In genomic region chr19:31352782-31353651, GRCh38 we compare ENCODE assay signal across 15 cellular contexts. TPM values are rescaled to one million over a fixed set of nuclear protein-coding genes. Genes with fewer than 3 reads are reported as not detected.
A peak's percentile ranks its signal among the peaks of the same experiment; 100 is the strongest.
DNase-seq lines count a peak whose midpoint lies in the region; ATAC-seq and TF ChIP-seq lines count a peak whose summit lies in the region.
"Had no signal": no experiment of that assay in that cellular context is flagged by ENCODE, and none has a peak within 500 bp of the region (broad histone marks: within the 10 kb centered on the region; RNA-seq: fewer than 3 reads in every experiment).

No MANE protein-coding gene starts in this region.

- intact Hi-C loops in natural killer cell (cut with micrococcal nuclease): no loop called here

- H3K9me2 ChIP-seq in GM23338 (ENCODE audit: insufficient read depth): peaks cover 5% of the 10 kb centered on the region; the same call in 1 of the 2 replicates

- H3K4me3 Mint-ChIP-seq in GM23338: peak overlapping the region; percentile 93
- peak overlapping the region; percentile 71 for H3K4me3 Mint-ChIP-seq in endodermal cell
- peak overlapping the region; percentile 60 for H3K4me3 Mint-ChIP-seq in natural killer cell
- H3K4me3 Mint-ChIP-seq: stimulated activated memory B cell treated with anti-CD40 and anti-IgM and Interleukin-4, amounts not matched to agents 10 μg/mL and 1 μg/mL and 100 μg/mL, for 72 hours had no signal

- TF ChIP-seq EP300 in tibial nerve (IDR thresholded peaks at IDR 0.05): no peak

- H3K27me3 Mint-ChIP-seq in GM23338 (ENCODE audit: insufficient read depth, low read depth, poor library complexity) (peaks cover 73% of the 10 kb centered on the region), endodermal cell (ENCODE audit: insufficient read depth) (peaks cover 82% of the 10 kb centered on the region), natural killer cell (ENCODE audit: low read depth in 2 of 2) (peaks cover 66 to 67% of the 10 kb centered on the region in 2 donors)

- H4K20me1 ChIP-seq in BLaER1 (peaks cover 72% of the 10 kb centered on the region), GM23338 (replicated peaks; ENCODE audit: insufficient read depth) (peaks cover 5% of the 10 kb centered on the region)

- no peak for TF ChIP-seq POLR2A in tibial nerve (IDR thresholded peaks at IDR 0.05)

- H3K27ac Mint-ChIP-seq in GM23338 (no peak overlapping the region), endodermal cell (no peak overlapping the region), natural killer cell (no peak overlapping the region)
- H3K27ac Mint-ChIP-seq: stimulated activated memory B cell treated with anti-CD40 and anti-IgM and Interleukin-4, amounts not matched to agents 10 μg/mL and 1 μg/mL and 100 μg/mL, for 72 hours had no signal

- H3F3A ChIP-seq in GM23338 (replicated peaks; ENCODE audit: low read depth): peaks cover 10% of the 10 kb centered on the region

- H3K9me3 ChIP-seq in BLaER1 (peaks cover 7% of the 10 kb centered on the region; the same call in 1 of the 2 replicates), endodermal cell (ENCODE audit: control insufficient read depth, low read length) (no peaks in the 10 kb centered on the region), tibial nerve (no peaks in the 10 kb centered on the region)
- H3K9me3 ChIP-seq: vagina had no signal

- H2AFZ ChIP-seq in GM23338: no peak overlapping the region

- H3K4me1 ChIP-seq in BLaER1 (peaks cover 29% of the 10 kb centered on the region), GM23338 (ENCODE audit: insufficient read depth) (peaks cover 49% of the 10 kb centered on the region), endodermal cell (ENCODE audit: control insufficient read depth, insufficient read depth, low read length) (peaks cover 8% of the 10 kb centered on the region), tibial nerve (peaks cover 0 to 63% (median 6%) of the 10 kb centered on the region in 4 donors)

- H3K27me3 ChIP-seq in BLaER1: peaks cover 86% of the 10 kb centered on the region
- H3K27me3 ChIP-seq in GM23338 (ENCODE audit: insufficient read depth): peaks cover 77% of the 10 kb centered on the region
- H3K27me3 ChIP-seq in endodermal cell (ENCODE audit: control insufficient read depth, insufficient read depth, low read length, poor library complexity, severe bottlenecking): peaks cover 84% of the 10 kb centered on the region
- H3K27me3 ChIP-seq in tibial nerve: peaks cover 0 to 65% of the 10 kb centered on the region in 2 donors
- H3K27me3 ChIP-seq: vagina had no signal

- H3K27ac ChIP-seq in BLaER1 (no peak overlapping the region), GM23338 (ENCODE audit: low read depth) (no peak overlapping the region), endodermal cell (ENCODE audit: low read depth, low read length) (no peak overlapping the region), tibial nerve (peak overlapping the region in 2 of 4 donors; percentile 2 to 93)
- H3K27ac ChIP-seq: KMS-11, vagina had no signal

- peaks cover 5% of the 10 kb centered on the region for H3K79me2 ChIP-seq in GM23338 (replicated peaks; ENCODE audit: insufficient read depth)

- H3K36me3 ChIP-seq in BLaER1 (no peaks in the 10 kb centered on the region), GM23338 (ENCODE audit: insufficient read depth) (no peaks in the 10 kb centered on the region), endodermal cell (ENCODE audit: control insufficient read depth, insufficient read depth, low read length) (no peaks in the 10 kb centered on the region), tibial nerve (no peaks in the 10 kb centered on the region)
- H3K36me3 ChIP-seq: vagina had no signal

- H3K9ac ChIP-seq in BLaER1 (no peak overlapping the region), endodermal cell (ENCODE audit: extremely low read depth, low read length, poor library complexity, severe bottlenecking) (no peak overlapping the region)
- H3K9ac ChIP-seq: KMS-11 had no signal

- no peak overlapping the region for H3K4me3 ChIP-seq in BLaER1
- peak overlapping the region; percentile 83 for H3K4me3 ChIP-seq in GM23338
- peak overlapping the region; percentile 51 for H3K4me3 ChIP-seq in endodermal cell (ENCODE audit: low read length)
- no peak overlapping the region for H3K4me3 ChIP-seq in tibial nerve
- H3K4me3 ChIP-seq: vagina had no signal

- TF ChIP-seq CTCF in GM23338 (conservative IDR thresholded peaks at IDR 0.05; ENCODE audit: low read depth in 2 of 2) (no peak), endodermal cell (conservative IDR thresholded peaks at IDR 0.05) (no peak), natural killer cell (IDR thresholded peaks at IDR 0.05) (no peak), tibial nerve (IDR thresholded peaks at IDR 0.05) (no peak)

- DNase-seq in GM23338 (ENCODE audit: low spot score) (peak; percentile 59), endodermal cell (peak; percentile 64), natural killer cell (no peak), kidney tubule cell (ENCODE audit: low spot score) (no peak), tibial nerve (ENCODE audit: low spot score in 2 of 2) (no peak), NCI-H2081 treated with DMSO at 0.1 percent for 48 hours (lab: John Stamatoyannopoulos, UW) (no peak)
- DNase-seq: AML-193; NCI-H1694 treated with DMSO at 0.1 percent for 48 hours; stimulated activated CD4-positive, alpha-beta T cell treated with anti-CD3 and anti-CD28 coated beads, Interleukin-4, amount 100 ng/mL, for 24 hours had no signal

- WGBS in endodermal cell (ENCODE audit: insufficient coverage in 1 of 2, insufficient read length in 1 of 2), 2 experiments: 5% methylated on average over 28 to 43 of the region's 43 CpGs
- WGBS in tibial nerve, 2 donors: 45 to 51% methylated on average over 41 to 43 of the region's 43 CpGs

- H3K9me3 Mint-ChIP-seq in GM23338 (peaks cover 5% of the 10 kb centered on the region; the same call in 2 of the 3 replicates), endodermal cell (no peaks in the 10 kb centered on the region), natural killer cell (no peaks in the 10 kb centered on the region)

- H3K4me1 Mint-ChIP-seq in GM23338 (peaks cover 49% of the 10 kb centered on the region), endodermal cell (peaks cover 46% of the 10 kb centered on the region), natural killer cell (peaks cover 57 to 69% of the 10 kb centered on the region in 2 donors)

- H3K4me2 ChIP-seq in BLaER1 (peak overlapping the region; percentile 14; the same call in 1 of the 2 replicates), GM23338 (peak overlapping the region; percentile 98)
- H3K4me2 ChIP-seq: KMS-11 had no signal

- ATAC-seq in GM23338: no peak
- no peak for ATAC-seq in natural killer cell
- ATAC-seq in HG02763 (IDR thresholded peaks at IDR 0.05; ENCODE audit: unreplicated experiment): no peak
- ATAC-seq: esophagus mucosa; stimulated activated memory B cell treated with anti-CD40 and anti-IgM and Interleukin-4, amounts not matched to agents 10 μg/mL and 1 μg/mL and 100 μg/mL, for 72 hours had no signal

- H3K36me3 Mint-ChIP-seq in GM23338 (ENCODE audit: low read depth) (peaks cover 2% of the 10 kb centered on the region; the same call in 2 of the 3 replicates), endodermal cell (ENCODE audit: low read depth) (no peaks in the 10 kb centered on the region), natural killer cell (no peaks in the 10 kb centered on the region)

TF ChIP-seq in GM23338, 12 proteins besides CTCF, POLR2A, EP300 and RAD21:
- TF ChIP-seq EZH2 (IDR thresholded peaks at IDR 0.05; ENCODE audit: low read depth, unreplicated experiment) (peak; percentile 78), ZNF331 (CRISPR knock-in tag; IDR thresholded peaks at IDR 0.05; ENCODE audit: low read depth) (no peak)
TF ChIP-seq in GM23338: peak in this region for 1.

RNA-seq across cellular contexts. Expression of gene TSHZ3, which starts 3.8 kb away (rescaled TPM):
- 8.7 and 8.9 TPM in 2 replicates for total RNA-seq in GM23338 (2014; rRNA removed; shearing (Covaris generic))
- 3.3 and 3.8 TPM in 2 replicates for polyA plus RNA-seq in GM23338 (2016; fragmentation: Nextera tagmentation; extraction: Ambion mirVana)
- total RNA-seq in endodermal cell (1 to 10 TPM in 1 of 2 donors, under 1 TPM in 1; 0.84 to 2.1 TPM), natural killer cell (1 to 10 TPM; 5.3 to 8.1 (median 6.2) TPM), tibial nerve (10 to 100 TPM; 20.4 to 22.4 (median 22.3) TPM)
- 10.0 TPM for polyA plus RNA-seq in endodermal cell (2013, experiment 1 of 2)
- 8.6 TPM for polyA plus RNA-seq in endodermal cell (2013, experiment 2 of 2)

Comparison
In these comparisons a context has a peak if more than half of its experiments do, and no peak if none do; other contexts are left out.
1. H3K4me3 ChIP-seq: peak in GM23338 (single experiment) and endodermal cell (single experiment); none in BLaER1 (single experiment) and tibial nerve (0 of 4).
2. DNase-seq: peak in GM23338 (single experiment) and endodermal cell (single experiment); none in natural killer cell (single experiment), kidney tubule cell (single experiment), tibial nerve (0 of 2) and NCI-H2081 treated with DMSO at 0.1 percent for 48 hours (single experiment).
3. Peak in every context shown above with its lines, with median percentiles within 50 percentile points of each other: H3K4me3 Mint-ChIP-seq.